Comparison of ENCODE assay signal across 9 cellular contexts in genomic region chr7:24920702-24921679, GRCh38. TPM values are rescaled to one million over a fixed set of nuclear protein-coding genes. Genes with fewer than 3 reads are reported as not detected.
DNase-seq lines count a peak whose midpoint lies in the region; FAIRE-seq and TF ChIP-seq lines count a peak whose summit lies in the region.
"Had no signal": no experiment of that assay in that cellular context is flagged by ENCODE, and none has a peak within 500 bp of the region (broad histone marks: within the 10 kb centered on the region; RNA-seq: fewer than 3 reads in every experiment).

No MANE protein-coding gene starts in this region.

- H3K4me3 ChIP-seq in Karpas-422 (ENCODE audit: low read length), result no peak overlapping the region
- no peak overlapping the region for H3K4me3 ChIP-seq in neural progenitor cell

- H3K9me3 Mint-ChIP-seq in activated CD4-positive, alpha-beta T cell treated with anti-CD3 and anti-CD28 coated beads, Interleukin-2, amount 10 ng/mL, durations not matched to agents 24 days and 14 days, result no peaks in the 10 kb centered on the region
- H3K9me3 Mint-ChIP-seq in activated naive CD8-positive, alpha-beta T cell treated with anti-CD3 and anti-CD28 coated beads for 36 hours, result no peaks in the 10 kb centered on the region
- H3K9me3 Mint-ChIP-seq in neural progenitor cell, result no peaks in the 10 kb centered on the region

- no peaks in the 10 kb centered on the region for H3F3A ChIP-seq in neural progenitor cell (ENCODE audit: low read depth)

- peak overlapping the region; percentile 92 for H3K27ac Mint-ChIP-seq in activated CD4-positive, alpha-beta T cell treated with anti-CD3 and anti-CD28 coated beads, Interleukin-2, amount 10 ng/mL, durations not matched to agents 24 days and 14 days
- peak overlapping the region; percentile 84 for H3K27ac Mint-ChIP-seq in activated naive CD8-positive, alpha-beta T cell treated with anti-CD3 and anti-CD28 coated beads for 36 hours
- H3K27ac Mint-ChIP-seq in neural progenitor cell, result peak overlapping the region; percentile 12

- H3K27me3 Mint-ChIP-seq in activated CD4-positive, alpha-beta T cell treated with anti-CD3 and anti-CD28 coated beads, Interleukin-2, amount 10 ng/mL, durations not matched to agents 24 days and 14 days, result no peaks in the 10 kb centered on the region
- H3K27me3 Mint-ChIP-seq in activated naive CD8-positive, alpha-beta T cell treated with anti-CD3 and anti-CD28 coated beads for 36 hours, result no peaks in the 10 kb centered on the region
- no peaks in the 10 kb centered on the region for H3K27me3 Mint-ChIP-seq in neural progenitor cell (ENCODE audit: insufficient read depth, low read depth)

- H4K20me1 ChIP-seq in Karpas-422 (ENCODE audit: insufficient read depth, low read depth, low read length), result peaks cover 38% of the 10 kb centered on the region
- no peaks in the 10 kb centered on the region for H4K20me1 ChIP-seq in neural progenitor cell (ENCODE audit: low read depth)

- H3K36me3 ChIP-seq in Karpas-422 (ENCODE audit: insufficient read depth, low read length) (0 out of 2 replicates have a peak, but pooled peaks cover 10% of the 10 kb centered on the region), neural progenitor cell (no peaks in the 10 kb centered on the region)

- FAIRE-seq in RCC 7860 (lab: Jason Lieb, UNC), result no peak

- peaks cover 12% of the 10 kb centered on the region for H3K36me3 Mint-ChIP-seq in activated CD4-positive, alpha-beta T cell treated with anti-CD3 and anti-CD28 coated beads, Interleukin-2, amount 10 ng/mL, durations not matched to agents 24 days and 14 days (ENCODE audit: low read depth)
- peaks cover 22% of the 10 kb centered on the region for H3K36me3 Mint-ChIP-seq in activated naive CD8-positive, alpha-beta T cell treated with anti-CD3 and anti-CD28 coated beads for 36 hours
- H3K36me3 Mint-ChIP-seq in neural progenitor cell, result peaks cover 3% of the 10 kb centered on the region

- H3K27me3 ChIP-seq in Karpas-422 (ENCODE audit: low read length) (no peaks in the 10 kb centered on the region), neural progenitor cell (no peaks in the 10 kb centered on the region)

- no peaks in the 10 kb centered on the region for H3K9me2 ChIP-seq in Karpas-422 (replicated peaks; ENCODE audit: insufficient read depth, low read length)

- peak overlapping the region; percentile 55 for H3K27ac ChIP-seq in Karpas-422 (ENCODE audit: low read length)
- no peak overlapping the region for H3K27ac ChIP-seq in neural progenitor cell

- peaks cover 99% of the 10 kb centered on the region for H3K4me1 ChIP-seq in Karpas-422 (ENCODE audit: low read length)
- H3K4me1 ChIP-seq in neural progenitor cell, result peaks cover 20% of the 10 kb centered on the region

- no peak overlapping the region for H3K9ac ChIP-seq in Karpas-422 (ENCODE audit: low read length)
- no peak overlapping the region for H3K9ac ChIP-seq in neural progenitor cell

- peaks cover 99% of the 10 kb centered on the region for H3K79me2 ChIP-seq in Karpas-422 (ENCODE audit: low read length)
- no peaks in the 10 kb centered on the region for H3K79me2 ChIP-seq in neural progenitor cell (ENCODE audit: low read depth)

- H3K4me2 ChIP-seq in Karpas-422 (ENCODE audit: low read depth, low read length, poor library complexity, severe bottlenecking) (peak overlapping the region; percentile 12), neural progenitor cell (no peak overlapping the region)

- peak overlapping the region; percentile 64 for H3K4me3 Mint-ChIP-seq in activated CD4-positive, alpha-beta T cell treated with anti-CD3 and anti-CD28 coated beads, Interleukin-2, amount 10 ng/mL, durations not matched to agents 24 days and 14 days
- no peak overlapping the region for H3K4me3 Mint-ChIP-seq in activated naive CD8-positive, alpha-beta T cell treated with anti-CD3 and anti-CD28 coated beads for 36 hours
- H3K4me3 Mint-ChIP-seq in neural progenitor cell, result no peak overlapping the region

- no peaks in the 10 kb centered on the region for H3K9me3 ChIP-seq in Karpas-422 (ENCODE audit: low read length)
- H3K9me3 ChIP-seq in neural progenitor cell (ENCODE audit: low read depth), result no peaks in the 10 kb centered on the region

- peaks cover 88% of the 10 kb centered on the region for H3K4me1 Mint-ChIP-seq in activated CD4-positive, alpha-beta T cell treated with anti-CD3 and anti-CD28 coated beads, Interleukin-2, amount 10 ng/mL, durations not matched to agents 24 days and 14 days
- peaks cover 80% of the 10 kb centered on the region for H3K4me1 Mint-ChIP-seq in activated naive CD8-positive, alpha-beta T cell treated with anti-CD3 and anti-CD28 coated beads for 36 hours
- peaks cover 19% of the 10 kb centered on the region for H3K4me1 Mint-ChIP-seq in neural progenitor cell

- H2AFZ ChIP-seq in Karpas-422 (ENCODE audit: low read length) (no peak overlapping the region), neural progenitor cell (replicated peaks) (no peak overlapping the region)

- DNase-seq in activated CD4-positive, alpha-beta T cell treated with anti-CD3 and anti-CD28 coated beads, Interleukin-2, amount 10 ng/mL, durations not matched to agents 24 days and 14 days, result peak; percentile 79
- no peak for DNase-seq in activated CD4-positive, alpha-beta T cell treated with anti-CD3 and anti-CD28 coated beads, Interleukin-2, amount 50 U/mL, for 1 hour
- no peak for DNase-seq in Karpas-422
- DNase-seq in activated naive CD8-positive, alpha-beta T cell treated with anti-CD3 and anti-CD28 coated beads for 36 hours, result no peak
- peak; percentile 32 for DNase-seq in neural progenitor cell (ENCODE audit: low spot score)
- no peak for DNase-seq in NCI-H1105 treated with DMSO at 0.1 percent for 48 hours (lab: John Stamatoyannopoulos, UW)
- no peak for DNase-seq in stimulated activated CD4-positive, alpha-beta T cell treated with anti-CD3 and anti-CD28 coated beads, Interleukin-4, amount 100 ng/mL, for 4 hours
- DNase-seq in RCC 7860 (ENCODE audit: low spot score), result no peak
- DNase-seq: amygdala had no signal

- TF ChIP-seq CTCF in neural progenitor cell (IDR thresholded peaks at IDR 0.05), result no peak

- intact Hi-C loops in activated CD4-positive, alpha-beta T cell treated with anti-CD3 and anti-CD28 coated beads, Interleukin-2, amount 10 ng/mL, durations not matched to agents 24 days and 14 days (cut with micrococcal nuclease), result loop anchor here (1.0 to 2.0 kb wide), 7 partner anchors 10 to 108 kb away; partner anchors contain the start of gene OSBPL3

RNA-seq across cellular contexts. Expression of gene OSBPL3, which starts 59.0 kb away (rescaled TPM):
- 93.7 and 93.8 TPM in 2 replicates for total RNA-seq in activated CD4-positive, alpha-beta T cell treated with anti-CD3 and anti-CD28 coated beads, Interleukin-2, amount 10 ng/mL, durations not matched to agents 24 days and 14 days
- 120 and 149 TPM in 2 replicates for total RNA-seq in Karpas-422 (2014; rRNA removed; shearing (Covaris generic); ENCODE audit: low replicate concordance)
- total RNA-seq in activated naive CD8-positive, alpha-beta T cell treated with anti-CD3 and anti-CD28 coated beads for 36 hours, result 10 to 100 TPM; 40.8 to 44.1 TPM
- 5.6 and 8.0 TPM in 2 replicates for total RNA-seq in neural progenitor cell (ENCODE audit: low replicate concordance)

Comparison
In these comparisons a context has a peak if more than half of its experiments do, and no peak if none do; other contexts are left out.
1. DNase-seq: peak in activated CD4-positive, alpha-beta T cell treated with anti-CD3 and anti-CD28 coated beads, Interleukin-2, amount 10 ng/mL, durations not matched to agents 24 days and 14 days (single experiment) and neural progenitor cell (single experiment); none in activated CD4-positive, alpha-beta T cell treated with anti-CD3 and anti-CD28 coated beads, Interleukin-2, amount 50 U/mL, for 1 hour (single experiment), Karpas-422 (single experiment), activated naive CD8-positive, alpha-beta T cell treated with anti-CD3 and anti-CD28 coated beads for 36 hours (single experiment), NCI-H1105 treated with DMSO at 0.1 percent for 48 hours (single experiment), stimulated activated CD4-positive, alpha-beta T cell treated with anti-CD3 and anti-CD28 coated beads, Interleukin-4, amount 100 ng/mL, for 4 hours (0 of 2) and RCC 7860 (single experiment).
2. H3K27ac Mint-ChIP-seq: peak in every context shown above with its lines; median percentile 92 in activated CD4-positive, alpha-beta T cell treated with anti-CD3 and anti-CD28 coated beads, Interleukin-2, amount 10 ng/mL, durations not matched to agents 24 days and 14 days; 84 in activated naive CD8-positive, alpha-beta T cell treated with anti-CD3 and anti-CD28 coated beads for 36 hours; 12 in neural progenitor cell.